In the genomic region with DNA sequence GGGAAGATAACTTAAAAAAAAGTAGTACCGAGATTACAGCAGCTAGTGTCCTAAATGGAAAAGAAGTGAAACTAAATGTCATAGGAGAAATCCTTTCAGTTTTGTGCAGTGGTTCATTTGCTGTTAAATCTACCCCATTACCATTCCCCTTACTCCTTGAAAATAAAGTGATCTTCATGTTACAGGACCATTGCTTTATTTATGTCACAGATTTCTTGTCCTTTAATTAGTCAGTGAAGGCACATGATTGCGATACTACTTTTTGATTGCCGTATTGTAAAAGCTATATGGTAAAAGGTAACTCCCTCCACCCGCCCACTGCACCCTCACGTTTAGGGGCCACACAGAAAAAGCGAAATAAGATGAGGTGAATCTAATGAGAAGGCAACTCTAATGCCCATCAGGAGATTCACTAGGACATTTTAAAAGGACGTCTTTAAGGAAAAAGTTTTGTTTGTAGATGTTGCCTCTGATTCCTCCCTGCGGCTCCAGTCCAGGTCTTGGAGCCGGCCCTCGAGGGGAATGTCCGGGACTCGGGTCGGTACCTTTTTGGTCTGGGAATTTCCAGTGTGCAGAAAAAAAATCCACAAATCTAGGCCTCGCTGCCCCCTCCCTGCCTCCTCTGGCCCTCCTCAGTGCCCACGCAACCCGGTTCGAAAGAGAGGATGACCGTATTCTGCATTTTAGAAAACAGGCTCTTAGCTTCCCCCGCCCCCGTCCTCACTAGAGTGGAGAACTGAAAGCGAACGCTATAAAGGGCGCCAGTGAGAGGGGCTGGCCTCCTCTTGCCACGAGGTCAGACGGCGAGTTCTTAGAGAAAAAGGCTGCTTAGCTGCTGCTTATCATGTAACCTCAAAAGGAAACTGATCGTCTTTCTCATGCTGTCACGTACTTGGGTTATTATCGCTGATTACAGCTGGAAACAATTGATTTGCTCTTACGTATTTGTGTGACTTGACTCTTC, we compare ENCODE assay signal across 8 cellular contexts. TPM values are rescaled to one million over a fixed set of nuclear protein-coding genes. Genes with fewer than 3 reads are reported as not detected.
DNase-seq lines count a peak whose midpoint lies in the region; ATAC-seq lines count a peak whose summit lies in the region.

No MANE protein-coding gene starts in this region.

- ATAC-seq in HG03432 (IDR thresholded peaks at IDR 0.05; ENCODE audit: unreplicated experiment): peak; percentile 85

- H2BK120ac ChIP-seq in neuronal stem cell (ENCODE audit: low read depth, low read length): no peak overlapping the region

- no peak overlapping the region for H4K91ac ChIP-seq in neuronal stem cell (ENCODE audit: low read depth, low read length, poor library complexity)

- H2BK12ac ChIP-seq in neuronal stem cell (ENCODE audit: low read length): no peak overlapping the region

- H4K8ac ChIP-seq in neuronal stem cell (ENCODE audit: low read depth, low read length): no peak overlapping the region

- no peak overlapping the region for H2BK15ac ChIP-seq in neuronal stem cell (ENCODE audit: low read length)

- no peaks in the 10 kb centered on the region for H3K79me1 ChIP-seq in neuronal stem cell (ENCODE audit: low read depth, low read length)

- no CpG with 5 or more reads among the region's 30 CpGs for WGBS in neuronal stem cell (ENCODE audit: extremely low coverage in 2 of 2, insufficient read length in 2 of 2, insufficient replicate concordance in 1 of 2), 2 donors

- no peak overlapping the region for H2BK5ac ChIP-seq in neuronal stem cell (ENCODE audit: low read length)

- no peak overlapping the region for H3K23ac ChIP-seq in neuronal stem cell (ENCODE audit: low read depth, low read length, poor library complexity)

- H3K4ac ChIP-seq in neuronal stem cell (ENCODE audit: low read length): no peak overlapping the region

- H3K4me3 ChIP-seq in neuronal stem cell (ENCODE audit: low read length in 2 of 2) (peak overlapping the region; percentile 53 to 74), subcutaneous abdominal adipose tissue (ENCODE audit: low read depth in 1 of 5, low read length in 5 of 5) (peak overlapping the region; percentile 47 to 86 (median 79))

- DNase-seq in Ammon's horn (ENCODE audit: low spot score): peak; percentile 81
- peak; percentile 51 for DNase-seq in GM19238 (ENCODE audit: insufficient read length, low spot score)
- DNase-seq in RPMI7951 (ENCODE audit: low read depth): peak; percentile 86
- peak; percentile 20 for DNase-seq in activated gamma-delta T cell (lab: John Stamatoyannopoulos, UW)
- peak; percentile 77 for DNase-seq in foreskin melanocyte
- peak; percentile 62 for DNase-seq in neuronal stem cell (ENCODE audit: low spot score)

- H3K36me3 ChIP-seq in neuronal stem cell (replicated peaks in 1 of 2; ENCODE audit: control insufficient read depth in 2 of 2, insufficient read depth in 2 of 2, low read length in 2 of 2) (no peaks in the 10 kb centered on the region), subcutaneous abdominal adipose tissue (ENCODE audit: control insufficient read depth in 5 of 5, insufficient read depth in 5 of 5, low read length in 5 of 5) (no peaks in the 10 kb centered on the region)

- H2AFZ ChIP-seq in neuronal stem cell (ENCODE audit: low read length): peak overlapping the region; percentile 97

- H3K9ac ChIP-seq in neuronal stem cell (ENCODE audit: low read depth, low read length, poor library complexity): peak overlapping the region; percentile 57
- H3K9ac ChIP-seq in subcutaneous abdominal adipose tissue (ENCODE audit: low read length in 5 of 5): peak overlapping the region; percentile 20 to 85 (median 76)

- H3K9me3 ChIP-seq in neuronal stem cell (replicated peaks in 1 of 2; ENCODE audit: control insufficient read depth in 2 of 2, insufficient read depth in 1 of 2, low read depth in 1 of 2, low read length in 2 of 2) (no peaks in the 10 kb centered on the region), subcutaneous abdominal adipose tissue (ENCODE audit: control insufficient read depth in 5 of 5, low read length in 5 of 5) (no peaks in the 10 kb centered on the region)

- peak overlapping the region; percentile 72 for H3K4me2 ChIP-seq in neuronal stem cell (ENCODE audit: insufficient read depth, low read length, poor library complexity, severe bottlenecking)

- peak overlapping the region; percentile 73 for H3K27ac ChIP-seq in neuronal stem cell (replicated peaks; ENCODE audit: low read length)
- H3K27ac ChIP-seq in subcutaneous abdominal adipose tissue (ENCODE audit: low read depth, low read length): peak overlapping the region; percentile 86

- peak overlapping the region; percentile 95 for H3K18ac ChIP-seq in neuronal stem cell (ENCODE audit: low read length)

- no peak overlapping the region for H2AK5ac ChIP-seq in neuronal stem cell (ENCODE audit: low read depth, low read length)

- H3K14ac ChIP-seq in neuronal stem cell (ENCODE audit: low read length): no peak overlapping the region

- peaks cover 5 to 16% of the 10 kb centered on the region in 2 donors for H3K4me1 ChIP-seq in neuronal stem cell (ENCODE audit: control insufficient read depth in 2 of 2, insufficient read depth in 1 of 2, low read depth in 1 of 2, low read length in 2 of 2)
- H3K4me1 ChIP-seq in subcutaneous abdominal adipose tissue (ENCODE audit: control insufficient read depth in 5 of 5, insufficient read depth in 5 of 5, low read length in 5 of 5): peaks cover 0 to 23% (median 22%) of the 10 kb centered on the region in 5 donors

- H3K27me3 ChIP-seq in neuronal stem cell (ENCODE audit: control insufficient read depth in 3 of 3, insufficient read depth in 3 of 3, low read depth in 1 of 3, low read length in 3 of 3) (no peaks in the 10 kb centered on the region), subcutaneous abdominal adipose tissue (ENCODE audit: control insufficient read depth in 5 of 5, insufficient read depth in 4 of 5, low read length in 5 of 5) (no peaks in the 10 kb centered on the region)

RNA-seq across cellular contexts. Expression of a gene that starts 21.8 kb away (rescaled TPM):
- total RNA-seq in RPMI7951 (2014; rRNA removed; shearing (Covaris generic)): 9.5 and 12.1 TPM in 2 replicates
- 5.5 TPM for polyA plus RNA-seq in neuronal stem cell (2013, experiment 1 of 2)
- 6.6 TPM for polyA plus RNA-seq in neuronal stem cell (2013, experiment 2 of 2)

RNA-seq across cellular contexts. Expression of a gene that starts 48.5 kb away (rescaled TPM):
- total RNA-seq in RPMI7951 (2014; rRNA removed; shearing (Covaris generic)): 17.1 and 18.7 TPM in 2 replicates
- 11.2 TPM for polyA plus RNA-seq in neuronal stem cell (2013, experiment 1 of 2)
- 11.8 TPM for polyA plus RNA-seq in neuronal stem cell (2013, experiment 2 of 2)

Comparison
In these comparisons a context has a peak if more than half of its experiments do, and no peak if none do; other contexts are left out.
1. Peak in every context shown above with its lines: DNase-seq, ATAC-seq, H3K4me3 ChIP-seq and H3K27ac ChIP-seq.
2. DNase-seq: peak in every context shown above with its lines; median percentile 86 in RPMI7951; 81 in Ammon's horn; 77 in foreskin melanocyte; 62 in neuronal stem cell; 51 in GM19238; 20 in activated gamma-delta T cell.